ENCODE assay signal across 8 cellular contexts in the genomic region with DNA sequence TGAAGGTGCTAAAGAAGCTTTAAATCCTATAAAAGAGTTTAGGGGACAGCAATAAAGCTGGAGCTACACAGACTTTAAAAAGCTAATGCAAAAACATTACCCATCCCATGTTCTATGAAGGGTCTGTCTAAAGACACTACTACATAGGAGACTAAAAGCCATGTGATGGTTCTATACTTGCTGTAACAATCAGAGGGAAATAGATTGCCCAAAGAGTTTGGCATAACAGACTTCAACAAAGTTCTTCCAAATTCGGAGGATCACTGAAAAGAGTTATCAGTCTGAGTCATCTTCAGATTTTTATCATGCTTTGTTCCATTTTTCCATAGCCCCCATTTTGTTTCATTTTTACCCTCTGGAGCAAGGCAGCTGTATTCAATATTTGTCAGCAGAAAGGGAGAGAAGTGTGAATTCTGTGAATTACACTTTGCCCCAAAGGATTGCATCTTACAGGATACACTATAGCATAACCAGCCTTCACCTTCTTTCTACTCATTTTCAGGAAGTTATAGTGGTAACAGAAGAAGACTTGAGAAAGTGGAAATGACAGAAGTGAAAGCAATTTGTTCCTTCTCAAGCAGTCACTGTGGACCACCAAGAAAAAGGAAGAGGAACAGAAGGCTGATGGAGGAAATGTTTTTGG.
A peak's percentile ranks its signal among the peaks of the same experiment; 100 is the strongest.
DNase-seq lines count a peak whose midpoint lies in the region; ATAC-seq and TF ChIP-seq lines count a peak whose summit lies in the region.
"Not testable (repeated sequence)": the region's sequence is repeated elsewhere in the genome, so short reads cannot be mapped to it uniquely, and the experiment has no call there.

No MANE protein-coding gene starts in this region.

- H3K4me3 ChIP-seq in choroid plexus epithelial cell (ENCODE audit: low read depth, low read length): not testable (repeated sequence)

- TF ChIP-seq CTCF in choroid plexus epithelial cell (conservative IDR thresholded peaks at IDR 0.05; ENCODE audit: low read depth, low read length): not testable (repeated sequence)

- DNase-seq in Ammon's horn (ENCODE audit: low spot score): peak; percentile 45
- DNase-seq in RPMI7951 (ENCODE audit: low read depth): peak; percentile 5
- DNase-seq in choroid plexus epithelial cell (ENCODE audit: low read depth): peak; percentile 4

- peak; percentile 88 for ATAC-seq in GM18517 (IDR thresholded peaks at IDR 0.05; ENCODE audit: unreplicated experiment)
- peak; percentile 95 for ATAC-seq in GM19463 (IDR thresholded peaks at IDR 0.05; ENCODE audit: unreplicated experiment)
- peak; percentile 86 for ATAC-seq in HG02588 (IDR thresholded peaks at IDR 0.05; ENCODE audit: unreplicated experiment)
- peak; percentile 87 for ATAC-seq in HG03095 (IDR thresholded peaks at IDR 0.05; ENCODE audit: unreplicated experiment)
- ATAC-seq in HG03571 (IDR thresholded peaks at IDR 0.05; ENCODE audit: unreplicated experiment): peak; percentile 92
